ENCODE assay signal across 1 cellular context in genomic region chr7:101740981-101741725, GRCh38.
TF ChIP-seq lines count a peak whose summit lies in the region.

No MANE protein-coding gene starts in this region.

TF ChIP-seq in IMR-90, 13 proteins besides CTCF, POLR2A, EP300 and RAD21 (continued from another document):
- TF ChIP-seq NFE2L2 (IDR thresholded peaks at IDR 0.05; ENCODE audit: low read depth, low read length) = no peak
- no peak for TF ChIP-seq RCOR1 (IDR thresholded peaks at IDR 0.05; ENCODE audit: insufficient replicate concordance, low read length)
- no peak for TF ChIP-seq SMC3 (IDR thresholded peaks at IDR 0.05; ENCODE audit: low read depth, low read length)
